18 cellular contexts compared by ENCODE assay signal in genomic region chr1:67589519-67590233, GRCh38.
DNase-seq lines count a peak whose midpoint lies in the region; ATAC-seq, FAIRE-seq and TF ChIP-seq lines count a peak whose summit lies in the region.
"Had no signal": no experiment of that assay in that cellular context is flagged by ENCODE, and none has a peak within 500 bp of the region (broad histone marks: within the 10 kb centered on the region; RNA-seq: fewer than 3 reads in every experiment).

No MANE protein-coding gene starts in this region.

- TF ChIP-seq CTCF in Panc1 (IDR thresholded peaks at IDR 0.05): no peak
- TF ChIP-seq CTCF in K562 (IDR thresholded peaks at IDR 0.05 in 2 of 3, conservative IDR thresholded peaks at IDR 0.05 in 1 of 3; ENCODE audit: insufficient read depth in 2 of 3, low read depth in 1 of 3, low read length in 3 of 3): no peak
- TF ChIP-seq CTCF in prostate gland (IDR thresholded peaks at IDR 0.05): no peak
- TF ChIP-seq CTCF in tibial nerve (IDR thresholded peaks at IDR 0.05): no peak

- peak; percentile 98 for FAIRE-seq in K562 (lab: Jason Lieb, UNC)
- FAIRE-seq: keratinocyte, pancreas had no signal

- peak overlapping the region; percentile 51 for H2AFZ ChIP-seq in K562 (ENCODE audit: low read depth, low read length)
- H2AFZ ChIP-seq: hepatocyte had no signal

- H3K79me2 ChIP-seq in K562 (ENCODE audit: control insufficient read depth, insufficient read depth, low read length): no peaks in the 10 kb centered on the region
- H3K79me2 ChIP-seq: hepatocyte had no signal

- peak; percentile 68; the same call in 1 of the 2 replicates for TF ChIP-seq EP300 in K562 (IDR thresholded peaks at IDR 0.05; ENCODE audit: low read length)
- TF ChIP-seq EP300 in tibial nerve (IDR thresholded peaks at IDR 0.05): no peak

- ATAC-seq in Panc1 (no peak), K562 (peak; percentile 94), GM18861 (IDR thresholded peaks at IDR 0.05; ENCODE audit: unreplicated experiment) (no peak)
- ATAC-seq: natural killer cell treated with Interleukin-12 subunit alpha and Interleukin-12 subunit beta and Interleukin-15 and Interleukin-18, amount 100 ng/mL, for 72 hours had no signal

- H3K4me1 ChIP-seq in Panc1 (ENCODE audit: control insufficient read depth, insufficient read depth, low read length) (no peaks in the 10 kb centered on the region), K562 (replicated peaks in 1 of 2; ENCODE audit: control insufficient read depth in 2 of 2, insufficient read depth in 2 of 2, low read length in 2 of 2) (peaks cover 0 to 22% of the 10 kb centered on the region in 2 experiments; a peak in 3 of 5 replicates), prostate gland (replicated peaks) (no peaks in the 10 kb centered on the region), tibial nerve (peaks cover 0 to 45% (median 12%) of the 10 kb centered on the region in 4 donors)
- H3K4me1 ChIP-seq: pancreas had no signal

- CTCF ChIA-PET in Panc1 (lab: Charles Lee): no interaction called here
- CTCF ChIA-PET in K562 (lab: Yijun Ruan, JAX; ENCODE audit: low intra/inter-chr PET ratio): no interaction called here

- H3K9me1 ChIP-seq in K562 (ENCODE audit: control insufficient read depth, insufficient read depth, low read length): no peaks in the 10 kb centered on the region

- no peak overlapping the region for H3K9ac ChIP-seq in K562 (ENCODE audit: insufficient read depth in 1 of 2, low read depth in 2 of 2, low read length in 2 of 2)

- intact Hi-C loops in Panc1 (cut with micrococcal nuclease; ENCODE audit: unreplicated experiment) (no loop called here), K562 (cut with micrococcal nuclease) (no loop called here), prostate gland (cut with DNase I) (no loop called here)
- intact Hi-C loops in activated CD4-positive, alpha-beta T cell treated with anti-CD3 and anti-CD28 coated beads, Interleukin-2, amount 10 ng/mL, durations not matched to agents 24 days and 14 days (cut with micrococcal nuclease): no loop called here

- no peak overlapping the region for H3K4me3 Mint-ChIP-seq in activated CD4-positive, alpha-beta T cell treated with anti-CD3 and anti-CD28 coated beads, Interleukin-2, amount 10 ng/mL, durations not matched to agents 24 days and 14 days
- H3K4me3 Mint-ChIP-seq: activated CD4-positive, alpha-beta memory T cell treated with anti-CD3 and anti-CD28 coated beads, Interleukin-2, amount 10 ng/mL, durations not matched to agents 7 days and 5 days; activated T-cell treated with anti-CD3 and anti-CD28 coated beads, Interleukin-2, amount 50 U/mL, for 24 hours; natural killer cell treated with Interleukin-12 subunit alpha and Interleukin-12 subunit beta and Interleukin-15 and Interleukin-18, amount 100 ng/mL, for 72 hours had no signal

- no peaks in the 10 kb centered on the region for H4K20me1 ChIP-seq in K562 (replicated peaks; ENCODE audit: control insufficient read depth, insufficient read depth, low read length)

- H3K4me2 ChIP-seq in K562 (ENCODE audit: insufficient read depth, low read length): peak overlapping the region; percentile 2; the same call in 1 of the 2 replicates
- H3K4me2 ChIP-seq: hepatocyte had no signal

- H3K4me3 ChIP-seq in Panc1 (ENCODE audit: low read depth in 2 of 2, low read length in 2 of 2): no peak overlapping the region
- no peak overlapping the region for H3K4me3 ChIP-seq in K562
- no peak overlapping the region for H3K4me3 ChIP-seq in prostate gland
- H3K4me3 ChIP-seq in tibial nerve: no peak overlapping the region
- H3K4me3 ChIP-seq: hepatocyte, pancreas had no signal

- no peaks in the 10 kb centered on the region for H3K4me1 Mint-ChIP-seq in activated CD4-positive, alpha-beta T cell treated with anti-CD3 and anti-CD28 coated beads, Interleukin-2, amount 10 ng/mL, durations not matched to agents 24 days and 14 days
- H3K4me1 Mint-ChIP-seq: activated CD4-positive, alpha-beta memory T cell treated with anti-CD3 and anti-CD28 coated beads, Interleukin-2, amount 10 ng/mL, durations not matched to agents 7 days and 5 days had no signal

- POLR2A ChIA-PET in Panc1 (lab: Charles Lee): no interaction called here
- POLR2A ChIA-PET in K562 (lab: Yijun Ruan, JAX): interaction anchor here (1.4 kb wide), 1 partner anchor 9 kb away, joined by 3 read pairs; no protein-coding TSS in a partner anchor

- no peaks in the 10 kb centered on the region for H3K9me3 ChIP-seq in Panc1 (ENCODE audit: control insufficient read depth, insufficient read depth, low read depth, low read length)
- no peaks in the 10 kb centered on the region for H3K9me3 ChIP-seq in K562 (replicated peaks; ENCODE audit: control insufficient read depth, insufficient read depth, low read depth, low read length)
- H3K9me3 ChIP-seq in prostate gland: no peaks in the 10 kb centered on the region
- H3K9me3 ChIP-seq in tibial nerve: no peaks in the 10 kb centered on the region
- H3K9me3 ChIP-seq: pancreas had no signal

- no peaks in the 10 kb centered on the region for H3K36me3 Mint-ChIP-seq in activated CD4-positive, alpha-beta T cell treated with anti-CD3 and anti-CD28 coated beads, Interleukin-2, amount 10 ng/mL, durations not matched to agents 24 days and 14 days (ENCODE audit: low read depth)
- H3K36me3 Mint-ChIP-seq: natural killer cell treated with Interleukin-12 subunit alpha and Interleukin-12 subunit beta and Interleukin-15 and Interleukin-18, amount 100 ng/mL, for 72 hours had no signal

- no peak overlapping the region for H3K27ac Mint-ChIP-seq in activated CD4-positive, alpha-beta T cell treated with anti-CD3 and anti-CD28 coated beads, Interleukin-2, amount 10 ng/mL, durations not matched to agents 24 days and 14 days
- H3K27ac Mint-ChIP-seq: activated CD4-positive, alpha-beta memory T cell treated with anti-CD3 and anti-CD28 coated beads, Interleukin-2, amount 10 ng/mL, durations not matched to agents 7 days and 5 days; activated T-cell treated with anti-CD3 and anti-CD28 coated beads, Interleukin-2, amount 50 U/mL, for 24 hours; natural killer cell treated with Interleukin-12 subunit alpha and Interleukin-12 subunit beta and Interleukin-15 and Interleukin-18, amount 100 ng/mL, for 72 hours had no signal

- H3K36me3 ChIP-seq in Panc1 (ENCODE audit: control insufficient read depth, insufficient read depth, low read length) (no peaks in the 10 kb centered on the region), K562 (ENCODE audit: control insufficient read depth, insufficient read depth, low read length) (no peaks in the 10 kb centered on the region), prostate gland (no peaks in the 10 kb centered on the region), tibial nerve (no peaks in the 10 kb centered on the region)
- H3K36me3 ChIP-seq: pancreas, WERI-Rb-1 had no signal

- in situ Hi-C loops in Panc1 (cut with HindIII; ENCODE audit: low pct_unique_long_range_greater_than_20kb, low sequenced_read_pairs): no loop called here
- in situ Hi-C loops in K562 (cut with MboI): no loop called here

- no peaks in the 10 kb centered on the region for H3K9me3 Mint-ChIP-seq in activated CD4-positive, alpha-beta T cell treated with anti-CD3 and anti-CD28 coated beads, Interleukin-2, amount 10 ng/mL, durations not matched to agents 24 days and 14 days
- H3K9me3 Mint-ChIP-seq: activated CD4-positive, alpha-beta memory T cell treated with anti-CD3 and anti-CD28 coated beads, Interleukin-2, amount 10 ng/mL, durations not matched to agents 7 days and 5 days; activated T-cell treated with anti-CD3 and anti-CD28 coated beads, Interleukin-2, amount 50 U/mL, for 24 hours; natural killer cell treated with Interleukin-12 subunit alpha and Interleukin-12 subunit beta and Interleukin-15 and Interleukin-18, amount 100 ng/mL, for 72 hours had no signal

- 8% methylated on average over 8 of the region's 8 CpGs for WGBS in K562 (ENCODE audit: insufficient coverage, low coverage, missing lambda C conversion rate)
- 84% methylated on average over 8 of the region's 8 CpGs for WGBS in prostate gland
- WGBS in tibial nerve, 2 donors: 78 to 83% methylated on average over 8 of the region's 8 CpGs

- TF ChIP-seq POLR2A in K562 (conservative IDR thresholded peaks at IDR 0.05): no peak
- no peak for TF ChIP-seq POLR2A in prostate gland (IDR thresholded peaks at IDR 0.05)
- no peak for TF ChIP-seq POLR2A in tibial nerve (IDR thresholded peaks at IDR 0.05)

- no peak for DNase-seq in Panc1 (ENCODE audit: low read depth, low spot score)
- peak; percentile 45 to 88 (median 63) for DNase-seq in K562 (ENCODE audit: extremely low read depth in 1 of 4, low spot score in 3 of 4)
- no peak for DNase-seq in prostate gland (ENCODE audit: low spot score)
- no peak for DNase-seq in tibial nerve (ENCODE audit: low spot score in 2 of 2)
- no peak for DNase-seq in activated CD4-positive, alpha-beta T cell treated with anti-CD3 and anti-CD28 coated beads, Interleukin-2, amount 10 ng/mL, durations not matched to agents 24 days and 14 days
- no peak for DNase-seq in dedifferentiated amniotic fluid mesenchymal stem cell (ENCODE audit: extremely low spot score)
- DNase-seq: activated CD4-positive, alpha-beta memory T cell treated with anti-CD3 and anti-CD28 coated beads, Interleukin-2, amount 10 ng/mL, durations not matched to agents 7 days and 5 days; activated naive CD4-positive, alpha-beta T cell treated with Interleukin-2 at 50 U/mL for 16 hours; activated T-cell treated with anti-CD3 and anti-CD28 coated beads, Interleukin-2, amount 50 U/mL, for 24 hours; DMS79 treated with DMSO at 0.1 percent for 48 hours; NCI-H1105; NCI-H2081 treated with DMSO at 0.1 percent for 48 hours; pancreas; WERI-Rb-1 had no signal

- no peaks in the 10 kb centered on the region for H3K27me3 ChIP-seq in Panc1 (ENCODE audit: control insufficient read depth, insufficient read depth, low read length)
- H3K27me3 ChIP-seq in K562 (ENCODE audit: control insufficient read depth in 2 of 2, insufficient read depth in 2 of 2, low read length in 2 of 2): no peaks in the 10 kb centered on the region
- H3K27me3 ChIP-seq in prostate gland (replicated peaks; ENCODE audit: insufficient read depth): no peaks in the 10 kb centered on the region
- no peaks in the 10 kb centered on the region for H3K27me3 ChIP-seq in tibial nerve
- H3K27me3 ChIP-seq: hepatocyte, pancreas had no signal

- 0 out of 4 replicates have a peak, but pooled peaks of 1 of the 2 experiments have one; percentile 3 for TF ChIP-seq RAD21 in K562 (CRISPR knock-in tag; conservative IDR thresholded peaks at IDR 0.05 in 1 of 2, IDR thresholded peaks at IDR 0.05 in 1 of 2)

- peaks cover 6% of the 10 kb centered on the region for H3K27me3 Mint-ChIP-seq in activated CD4-positive, alpha-beta T cell treated with anti-CD3 and anti-CD28 coated beads, Interleukin-2, amount 10 ng/mL, durations not matched to agents 24 days and 14 days

- BruUV-seq in Panc1 (replicated peaks; lab: Mats Ljungman, UMichigan) (no TSS peak), K562 (replicated peaks; lab: Mats Ljungman, UMichigan) (no TSS peak)

- H3K27ac ChIP-seq in Panc1 (ENCODE audit: low read length) (peak overlapping the region; percentile 37; the same call in 1 of the 2 replicates), K562 (ENCODE audit: extremely low read depth, low read depth, low read length) (no peak overlapping the region), prostate gland (peak overlapping the region; percentile 12 to 54), tibial nerve (peak overlapping the region in 3 of 4 donors; percentile 2 to 74 (median 73))
- H3K27ac ChIP-seq: pancreas, WERI-Rb-1 had no signal

Comparison
In these comparisons a context has a peak if more than half of its experiments do, and no peak if none do; other contexts are left out.
1. DNase-seq: peak in K562 (4 of 4); none in Panc1 (single experiment), prostate gland (single experiment), tibial nerve (0 of 2), activated CD4-positive, alpha-beta T cell treated with anti-CD3 and anti-CD28 coated beads, Interleukin-2, amount 10 ng/mL, durations not matched to agents 24 days and 14 days (single experiment) and dedifferentiated amniotic fluid mesenchymal stem cell (single experiment).